25 cellular contexts compared by ENCODE assay signal in genomic region chr12:1650954-1651353, GRCh38. TPM values are rescaled to one million over a fixed set of nuclear protein-coding genes. Genes with fewer than 3 reads are reported as not detected.
A peak's percentile ranks its signal among the peaks of the same experiment; 100 is the strongest.
DNase-seq lines count a peak whose midpoint lies in the region; ATAC-seq and TF ChIP-seq lines count a peak whose summit lies in the region.
"Had no signal": no experiment of that assay in that cellular context is flagged by ENCODE, and none has a peak within 500 bp of the region (broad histone marks: within the 10 kb centered on the region; RNA-seq: fewer than 3 reads in every experiment).

No MANE protein-coding gene starts in this region.

- H3K36me3 ChIP-seq in rectal smooth muscle tissue (ENCODE audit: control insufficient read depth, insufficient read depth, low read length) (peaks cover 4% of the 10 kb centered on the region), mucosa of descending colon (ENCODE audit: low read depth) (no peaks in the 10 kb centered on the region)
- H3K36me3 ChIP-seq: left lung, suprapubic skin had no signal

- no peak overlapping the region for H3K9ac ChIP-seq in rectal smooth muscle tissue (ENCODE audit: low read length)

- H3K9me3 ChIP-seq in right cardiac atrium (ENCODE audit: control insufficient read depth, low read length), result no peaks in the 10 kb centered on the region
- no peaks in the 10 kb centered on the region for H3K9me3 ChIP-seq in mucosa of descending colon
- H3K9me3 ChIP-seq: left lung, neutrophil, suprapubic skin had no signal

- no peak overlapping the region for H3K4me3 ChIP-seq in right cardiac atrium (ENCODE audit: low read length)
- no peak overlapping the region for H3K4me3 ChIP-seq in rectal smooth muscle tissue (ENCODE audit: low read length)
- H3K4me3 ChIP-seq in mucosa of descending colon, result no peak overlapping the region
- H3K4me3 ChIP-seq: left lung, suprapubic skin had no signal

- H3K4me1 ChIP-seq in right cardiac atrium (ENCODE audit: control insufficient read depth, insufficient read depth, low read length) (peaks cover 4% of the 10 kb centered on the region), rectal smooth muscle tissue (ENCODE audit: control insufficient read depth, insufficient read depth, low read length) (peaks cover 28% of the 10 kb centered on the region), mucosa of descending colon (ENCODE audit: low read depth) (no peaks in the 10 kb centered on the region)

- CTCF ChIA-PET in RWPE1 (lab: Yijun Ruan, JAX), result interaction anchor here (0.6 to 6.9 kb wide), 2 partner anchors 32 to 140 kb away, joined by 3 to 34 read pairs; no protein-coding TSS in a partner anchor

- TF ChIP-seq CTCF in RWPE1 (conservative IDR thresholded peaks at IDR 0.05; ENCODE audit: low read depth), result no peak
- no peak for TF ChIP-seq CTCF in mucosa of descending colon (IDR thresholded peaks at IDR 0.05)

- DNase-seq in Right ventricle myocardium superior, result no peak
- no peak for DNase-seq in cardiac septum (ENCODE audit: low spot score)
- peak in 1 of 3 donors; percentile 68 for DNase-seq in right cardiac atrium
- DNase-seq in NCI-H2029 (lab: John Stamatoyannopoulos, UW), result no peak
- DNase-seq in RWPE1 (ENCODE audit: low spot score), result no peak
- no peak for DNase-seq in mucosa of descending colon
- DNase-seq: 8988T; activated B cell treated with CpG ODN at 0.5 μM for 24 hours; activated CD4-positive, alpha-beta T cell treated with anti-CD3 and anti-CD28 coated beads, Interleukin-2, amount 50 U/mL, for 4 hours; activated CD8-positive, alpha-beta memory T cell treated with anti-CD3 and anti-CD28 coated beads, Interleukin-2, amount 50 U/mL, for 4 hours; activated naive CD4-positive, alpha-beta T cell treated with anti-CD3 and anti-CD28 coated beads, Interleukin-2, amount 50 U/mL, for 16 hours; CD4-positive, alpha-beta memory T cell; HCEC 1CT; IMR-90; left lung; NCI-H1092 treated with DMSO at 0.1 percent for 48 hours; NCI-H1930; NCI-H446; stimulated activated CD4-positive, alpha-beta T cell treated with anti-CD3 and anti-CD28 coated beads, Interleukin-4, amount 100 ng/mL, for 1 hour; T1000 had no signal

- WGBS in right cardiac atrium, result 25% methylated on average over 7 of the region's 7 CpGs

- H3K27me3 ChIP-seq in right cardiac atrium (ENCODE audit: control insufficient read depth, insufficient read depth) (no peaks in the 10 kb centered on the region), rectal smooth muscle tissue (ENCODE audit: control insufficient read depth, insufficient read depth, low read length) (no peaks in the 10 kb centered on the region)
- H3K27me3 ChIP-seq: left lung, neutrophil, suprapubic skin had no signal

- POLR2A ChIA-PET in RWPE1 (lab: Yijun Ruan, JAX; ENCODE audit: low non-redundant PET), result no interaction called here

- intact Hi-C loops in Right ventricle myocardium superior (cut with DNase I), result loop anchor here (5.0 kb wide), 1 partner anchor 286 kb away; no protein-coding TSS in a partner anchor
- intact Hi-C loops in cardiac septum (cut with DNase I), result loop anchor here (1.0 to 10.0 kb wide), 3 partner anchors 140 to 384 kb away; no protein-coding TSS in a partner anchor
- intact Hi-C loops in right cardiac atrium (cut with DNase I), result loop anchor here in 3 of 4 donors (5.0 kb wide), 2 partner anchors 286 to 291 kb away; no protein-coding TSS in a partner anchor
- intact Hi-C loops in mucosa of descending colon (cut with DNase I, micrococcal nuclease), result loop anchor here (5.0 to 10.0 kb wide), 2 partner anchors 141 to 284 kb away; no protein-coding TSS in a partner anchor

- peak overlapping the region; percentile 28 for H3K27ac ChIP-seq in right cardiac atrium (ENCODE audit: low read length)
- H3K27ac ChIP-seq in rectal smooth muscle tissue (ENCODE audit: low read depth, low read length), result peak overlapping the region; percentile 75
- H3K27ac ChIP-seq in RWPE1, result no peak overlapping the region
- H3K27ac ChIP-seq: left lung, neutrophil, suprapubic skin had no signal

- peak; percentile 67 for ATAC-seq in Right ventricle myocardium superior (ENCODE audit: poor library complexity)
- ATAC-seq in right cardiac atrium, result peak in 1 of 2 donors; percentile 32
- ATAC-seq in HG03175 (IDR thresholded peaks at IDR 0.05; ENCODE audit: unreplicated experiment), result no peak
- ATAC-seq in mucosa of descending colon, result no peak
- ATAC-seq: left lung; stimulated activated memory B cell treated with anti-CD40 and anti-IgM and Interleukin-4, amounts not matched to agents 10 μg/mL and 1 μg/mL and 100 μg/mL, for 72 hours had no signal

RNA-seq across cellular contexts. Expression of gene WNT5B, which starts 21.9 kb away (rescaled TPM):
- total RNA-seq in Right ventricle myocardium superior (3.2 TPM), cardiac septum (0.43 TPM), right cardiac atrium (1 to 10 TPM; 1.7 to 3.6 (median 2.6) TPM), mucosa of descending colon (10 to 100 TPM in 1 of 3 donors, 1 to 10 TPM in 2; 2.7 to 10.8 (median 4.7) TPM)
- polyA plus RNA-seq in right cardiac atrium, result 1.7 TPM

RNA-seq across cellular contexts. Expression of gene ADIPOR2, which starts 39.9 kb away (rescaled TPM):
- total RNA-seq in Right ventricle myocardium superior, result 30.8 TPM
- total RNA-seq in cardiac septum, result 33.4 TPM
- total RNA-seq in right cardiac atrium, result 10 to 100 TPM; 36.4 to 52.0 (median 42.8) TPM
- 28.1 TPM for polyA plus RNA-seq in right cardiac atrium
- total RNA-seq in mucosa of descending colon, result 100 to 1,000 TPM in 1 of 3 donors, 10 to 100 TPM in 2; 76.1 to 119 (median 98.5) TPM

RNA-seq across cellular contexts. Expression of gene FBXL14, which starts 56.6 kb away (rescaled TPM):
- 7.0 TPM for total RNA-seq in Right ventricle myocardium superior
- 6.9 TPM for total RNA-seq in cardiac septum
- total RNA-seq in right cardiac atrium, result 1 to 10 TPM; 6.5 to 8.3 (median 8.0) TPM
- 4.7 TPM for polyA plus RNA-seq in right cardiac atrium
- total RNA-seq in mucosa of descending colon, result 10 to 100 TPM; 29.4 to 39.6 (median 33.6) TPM
